ENCODE assay signal across 20 cellular contexts in the genomic region with DNA sequence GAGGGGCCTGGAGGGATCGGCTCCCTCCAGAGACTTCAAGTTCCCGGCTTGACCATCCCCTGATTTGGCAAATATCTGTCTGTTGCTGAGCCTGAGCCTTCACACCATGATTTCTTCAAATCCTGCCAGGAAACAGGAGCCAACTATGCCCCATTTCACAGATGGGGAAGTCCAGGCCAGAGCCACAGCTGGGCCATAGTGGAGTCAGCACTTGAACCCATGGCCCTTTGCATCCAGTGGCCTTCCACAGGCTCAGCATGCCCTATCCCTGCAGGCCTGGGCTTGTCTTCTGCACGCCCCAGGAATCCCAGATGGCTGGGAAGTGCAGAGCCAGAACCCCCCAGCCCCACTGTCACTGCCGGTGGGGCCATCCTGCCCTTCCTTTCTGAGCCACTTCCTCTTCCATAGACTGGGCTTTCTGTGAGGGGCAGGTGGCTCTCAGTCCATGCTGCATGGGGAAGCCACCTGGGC. TPM values are rescaled to one million over a fixed set of nuclear protein-coding genes. Genes with fewer than 3 reads are reported as not detected.
DNase-seq lines count a peak whose midpoint lies in the region; ATAC-seq, FAIRE-seq and TF ChIP-seq lines count a peak whose summit lies in the region.
"Had no signal": no experiment of that assay in that cellular context is flagged by ENCODE, and none has a peak within 500 bp of the region (broad histone marks: within the 10 kb centered on the region; RNA-seq: fewer than 3 reads in every experiment).

No MANE protein-coding gene starts in this region.

- TF ChIP-seq EP300 in sigmoid colon (IDR thresholded peaks at IDR 0.05), result no peak

- H3K4me1 Mint-ChIP-seq in activated T-cell treated with anti-CD3 and anti-CD28 coated beads, Interleukin-2, amount 50 U/mL, for 24 hours (ENCODE audit: low read depth), result no peaks in the 10 kb centered on the region
- no peaks in the 10 kb centered on the region for H3K4me1 Mint-ChIP-seq in activated T-cell treated with anti-CD3 and anti-CD28 coated beads, Interleukin-2, amount 50 U/mL, for 72 hours (ENCODE audit: low read depth)

- H3K4me1 ChIP-seq in kidney (ENCODE audit: control insufficient read depth in 1 of 2, insufficient read depth in 1 of 2, low read depth in 1 of 2, low read length in 2 of 2), result peaks cover 0 to 10% of the 10 kb centered on the region in 2 donors
- peaks cover 0 to 28% (median 26%) of the 10 kb centered on the region in 4 donors for H3K4me1 ChIP-seq in sigmoid colon

- ATAC-seq in activated T-cell treated with anti-CD3 and anti-CD28 coated beads, Interleukin-2, amount 50 U/mL, for 72 hours (replicated peaks in 1 of 2), result no peak
- ATAC-seq: left ventricle myocardium superior had no signal

- FAIRE-seq in kidney (lab: Jason Lieb, UNC), result no peak
- FAIRE-seq: D721Med had no signal

- H3K4me3 Mint-ChIP-seq in activated T-cell treated with anti-CD3 and anti-CD28 coated beads, Interleukin-2, amount 50 U/mL, for 24 hours, result no peak overlapping the region
- H3K4me3 Mint-ChIP-seq in activated T-cell treated with anti-CD3 and anti-CD28 coated beads, Interleukin-2, amount 50 U/mL, for 72 hours, result no peak overlapping the region
- H3K4me3 Mint-ChIP-seq: IgD-negative memory B cell had no signal

- H3K27ac Mint-ChIP-seq in activated T-cell treated with anti-CD3 and anti-CD28 coated beads, Interleukin-2, amount 50 U/mL, for 24 hours, result no peak overlapping the region
- H3K27ac Mint-ChIP-seq in activated T-cell treated with anti-CD3 and anti-CD28 coated beads, Interleukin-2, amount 50 U/mL, for 72 hours, result no peak overlapping the region
- H3K27ac Mint-ChIP-seq: IgD-negative memory B cell had no signal

- H3K27ac ChIP-seq in kidney (ENCODE audit: low read depth in 2 of 2, low read length in 2 of 2) (no peak overlapping the region), sigmoid colon (no peak overlapping the region)
- H3K27ac ChIP-seq: C4-2B had no signal

- H3K36me3 Mint-ChIP-seq in activated T-cell treated with anti-CD3 and anti-CD28 coated beads, Interleukin-2, amount 50 U/mL, for 24 hours (ENCODE audit: low read depth), result no peaks in the 10 kb centered on the region
- no peaks in the 10 kb centered on the region for H3K36me3 Mint-ChIP-seq in activated T-cell treated with anti-CD3 and anti-CD28 coated beads, Interleukin-2, amount 50 U/mL, for 72 hours (ENCODE audit: insufficient read depth in 2 of 2)

- no peaks in the 10 kb centered on the region for H3K9me3 Mint-ChIP-seq in activated T-cell treated with anti-CD3 and anti-CD28 coated beads, Interleukin-2, amount 50 U/mL, for 24 hours
- no peaks in the 10 kb centered on the region for H3K9me3 Mint-ChIP-seq in activated T-cell treated with anti-CD3 and anti-CD28 coated beads, Interleukin-2, amount 50 U/mL, for 72 hours
- H3K9me3 Mint-ChIP-seq: neural crest cell had no signal

- no peak for TF ChIP-seq POLR2A in sigmoid colon (IDR thresholded peaks at IDR 0.05)

- DNase-seq in activated T-cell treated with anti-CD3 and anti-CD28 coated beads, Interleukin-2, amount 50 U/mL, for 24 hours, result peak; percentile 7
- DNase-seq in activated T-cell treated with anti-CD3 and anti-CD28 coated beads, Interleukin-2, amount 50 U/mL, for 72 hours, result no peak
- DNase-seq in NCI-H69 (lab: John Stamatoyannopoulos, UW) (peak; percentile 64), kidney (peak; percentile 12), sigmoid colon (peak; percentile 37), occipital lobe (lab: John Stamatoyannopoulos, UW) (no peak), NCI-H345 (lab: John Stamatoyannopoulos, UW) (no peak), NCI-H2171 treated with DMSO at 0.1 percent for 48 hours (lab: John Stamatoyannopoulos, UW) (no peak)
- DNase-seq: ACHN; activated naive CD4-positive, alpha-beta T cell treated with Interleukin-2 at 50 U/mL for 16 hours; cerebellar nuclear complex; left ventricle myocardium superior; NCI-H1417; NCI-H524 treated with DMSO at 0.1 percent for 48 hours; stimulated activated CD4-positive, alpha-beta T cell treated with anti-CD3 and anti-CD28 coated beads, Interleukin-15, amount 100 ng/mL, for 24 hours; T1000 had no signal

- H3K9ac ChIP-seq in kidney (ENCODE audit: low read length in 2 of 2), result no peak overlapping the region

- H3K4me3 ChIP-seq in kidney (ENCODE audit: low read length in 2 of 2) (no peak overlapping the region), sigmoid colon (no peak overlapping the region)

- peaks cover 57% of the 10 kb centered on the region for H3K27me3 Mint-ChIP-seq in activated T-cell treated with anti-CD3 and anti-CD28 coated beads, Interleukin-2, amount 50 U/mL, for 24 hours
- peaks cover 27% of the 10 kb centered on the region for H3K27me3 Mint-ChIP-seq in activated T-cell treated with anti-CD3 and anti-CD28 coated beads, Interleukin-2, amount 50 U/mL, for 72 hours (ENCODE audit: low read depth)

- 66 to 70% methylated on average over 4 of the region's 4 CpGs for WGBS in sigmoid colon, 2 donors

- intact Hi-C loops in kidney (cut with DNase I) (loop anchor here (5.0 kb wide), 1 partner anchor 158 kb away; no protein-coding TSS in a partner anchor), sigmoid colon (cut with DNase I) (no loop called here)

- H3K9me3 ChIP-seq in kidney (ENCODE audit: control insufficient read depth in 1 of 2, low read length in 2 of 2), result no peaks in the 10 kb centered on the region
- H3K9me3 ChIP-seq in sigmoid colon, result no peaks in the 10 kb centered on the region

- H3K36me3 ChIP-seq in kidney (ENCODE audit: control insufficient read depth in 1 of 2, insufficient read depth in 2 of 2, low read length in 2 of 2) (no peaks in the 10 kb centered on the region), sigmoid colon (no peaks in the 10 kb centered on the region)

- TF ChIP-seq CTCF in kidney (IDR thresholded peaks at IDR 0.05; ENCODE audit: borderline replicate concordance, extremely low read depth, insufficient read depth) (no peak), sigmoid colon (IDR thresholded peaks at IDR 0.05) (no peak)

- H3K27me3 ChIP-seq in sigmoid colon, result no peaks in the 10 kb centered on the region

RNA-seq across cellular contexts. Expression of a gene that starts 44.9 kb away (rescaled TPM):
- under 1 TPM; 0.09 to 0.10 TPM for total RNA-seq in activated T-cell treated with anti-CD3 and anti-CD28 coated beads, Interleukin-2, amount 50 U/mL, for 72 hours
- total RNA-seq in kidney (0.82 TPM), sigmoid colon (1 to 10 TPM in 3 of 4 donors, under 1 TPM in 1; 0.36 to 2.0 (median 1.6) TPM), occipital lobe (2.3 TPM)
- polyA plus RNA-seq in kidney (ENCODE audit: insufficient read depth, low read depth, low replicate concordance) (2.5 TPM), sigmoid colon (under 1 TPM in 2 of 3 donors, not detected in 1; under 0.01 to 0.35 TPM)
- polyA plus RNA-seq: IgD-negative memory B cell had no signal

Comparison
In these comparisons a context has a peak if more than half of its experiments do, and no peak if none do; other contexts are left out.
1. DNase-seq: peak in activated T-cell treated with anti-CD3 and anti-CD28 coated beads, Interleukin-2, amount 50 U/mL, for 24 hours (single experiment), NCI-H69 (single experiment), kidney (single experiment) and sigmoid colon (single experiment); none in activated T-cell treated with anti-CD3 and anti-CD28 coated beads, Interleukin-2, amount 50 U/mL, for 72 hours (0 of 2), occipital lobe (single experiment), NCI-H345 (single experiment) and NCI-H2171 treated with DMSO at 0.1 percent for 48 hours (single experiment).